Comparison of ENCODE assay signal across 1 cellular context in genomic region chr7:35695628-35695888, GRCh38.
TF ChIP-seq lines count a peak whose summit lies in the region.

No MANE protein-coding gene starts in this region.

TF ChIP-seq in GM12878, 131 proteins besides CTCF, POLR2A, EP300 and RAD21:
- TF ChIP-seq ZBTB11 (CRISPR knock-in tag; IDR thresholded peaks at IDR 0.05) (no peak), NBN (IDR thresholded peaks at IDR 0.05) (no peak), HDAC6 (IDR thresholded peaks at IDR 0.05; ENCODE audit: unreplicated experiment) (no peak), SP1 (IDR thresholded peaks at IDR 0.05; ENCODE audit: low read depth, low read length) (no peak), EED (IDR thresholded peaks at IDR 0.05; ENCODE audit: low read depth) (no peak), SRF (IDR thresholded peaks at IDR 0.05; ENCODE audit: low read depth in 2 of 2, low read length in 2 of 2) (no peak), FOS (IDR thresholded peaks at IDR 0.05; ENCODE audit: borderline replicate concordance, extremely low read depth, insufficient read length) (no peak), REST (IDR thresholded peaks at IDR 0.05; ENCODE audit: low read depth, low read length) (no peak), RELA (IDR thresholded peaks at IDR 0.05; ENCODE audit: borderline replicate concordance, partially characterized antibody) (no peak), BCLAF1 (IDR thresholded peaks at IDR 0.05) (no peak), IRF3 (IDR thresholded peaks at IDR 0.05) (no peak)
TF ChIP-seq in GM12878: peak in this region for 0.
